ENCODE assay signal across 8 cellular contexts in the genomic region with DNA sequence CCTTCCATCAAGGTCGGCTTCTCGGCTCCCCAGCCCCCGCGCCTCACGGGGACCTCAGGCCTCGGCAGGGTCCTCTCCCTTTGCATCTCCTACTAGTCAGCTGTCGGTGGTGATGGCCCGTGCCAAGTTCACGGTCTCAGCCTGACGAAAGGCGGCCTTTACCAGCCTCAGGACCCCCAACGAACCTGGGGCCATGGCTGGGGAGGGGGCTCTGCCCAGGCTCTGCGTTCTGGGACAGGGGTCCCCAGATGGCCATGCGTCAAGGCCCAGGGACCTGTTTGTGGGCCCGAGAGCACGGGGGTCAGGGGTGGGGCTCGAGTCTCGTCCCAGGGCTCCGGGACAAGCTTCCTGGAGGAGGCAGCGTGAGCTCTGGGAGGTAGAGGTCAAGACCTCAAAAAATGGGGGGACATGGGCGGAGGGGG. TPM values are rescaled to one million over a fixed set of nuclear protein-coding genes. Genes with fewer than 3 reads are reported as not detected.
DNase-seq lines count a peak whose midpoint lies in the region; ATAC-seq and TF ChIP-seq lines count a peak whose summit lies in the region.

No MANE protein-coding gene starts in this region.

- no peaks in the 10 kb centered on the region for H3F3A ChIP-seq in Loucy (ENCODE audit: low read depth)

- intact Hi-C loops in colonic mucosa (cut with DNase I), result loop anchor here (5.0 kb wide), 3 partner anchors 70 to 210 kb away; no protein-coding TSS in a partner anchor

- CTCF ChIA-PET in AG04450 (lab: Charles Lee), result interaction anchor here (0.9 to 3.1 kb wide), 17 partner anchors 14 to 293 kb away, joined by 3 to 42 read pairs (median 4); no protein-coding TSS in a partner anchor

- H4K20me1 ChIP-seq in Loucy (ENCODE audit: insufficient read depth, low read length, poor library complexity, severe bottlenecking), result no peaks in the 10 kb centered on the region

- POLR2A ChIA-PET in AG04450 (lab: Yijun Ruan, JAX), result interaction anchor here (0.6 to 1.0 kb wide), 4 partner anchors 29 to 221 kb away, joined by 3 to 7 read pairs (median 3); no protein-coding TSS in a partner anchor

- H3K4me2 ChIP-seq in Loucy (ENCODE audit: low read depth, low read length, poor library complexity, severe bottlenecking), result peak overlapping the region; percentile 89

- no peaks in the 10 kb centered on the region for H3K9me3 ChIP-seq in AG04450 (ENCODE audit: control insufficient read depth, insufficient read depth, low read length)
- no peaks in the 10 kb centered on the region for H3K9me3 ChIP-seq in Loucy (ENCODE audit: insufficient read depth, low read depth, low read length)
- H3K9me3 ChIP-seq in colonic mucosa, result no peaks in the 10 kb centered on the region

- H3K9me2 ChIP-seq in Loucy (replicated peaks; ENCODE audit: low read depth, low read length), result no peaks in the 10 kb centered on the region

- H3K36me3 ChIP-seq in Loucy (ENCODE audit: insufficient read depth, low read length) (no peaks in the 10 kb centered on the region), colonic mucosa (no peaks in the 10 kb centered on the region)

- DNase-seq in AG04450 (ENCODE audit: low read depth, low spot score) (no peak), colonic mucosa (peak; percentile 27), myocyte (ENCODE audit: low read depth) (peak; percentile 10), HPDE6-E6E7 (ENCODE audit: extremely low spot score) (no peak), MV-4-11 (lab: John Stamatoyannopoulos, UW) (no peak)
- no peak for DNase-seq in effector CD4-positive, alpha-beta T cell

- no peaks in the 10 kb centered on the region for H3K27me3 ChIP-seq in AG04450 (ENCODE audit: control insufficient read depth, insufficient read depth, low read length)
- H3K27me3 ChIP-seq in Loucy (ENCODE audit: insufficient read depth, low read length, poor library complexity, severe bottlenecking), result no peaks in the 10 kb centered on the region
- H3K27me3 ChIP-seq in colonic mucosa, result no peaks in the 10 kb centered on the region

- H3K79me2 ChIP-seq in Loucy (ENCODE audit: insufficient read depth, low read length), result peaks cover 26% of the 10 kb centered on the region

- H3K9ac ChIP-seq in Loucy (ENCODE audit: low read depth, low read length, poor library complexity, severe bottlenecking), result peak overlapping the region; percentile 98
- H3K9ac ChIP-seq in colonic mucosa (ENCODE audit: low read depth in 2 of 2, low read length in 2 of 2), result peak overlapping the region; percentile 78 to 94

- no peak for ATAC-seq in HG02981 (IDR thresholded peaks at IDR 0.05; ENCODE audit: unreplicated experiment)

- H3K27ac ChIP-seq in AG04450 (ENCODE audit: low read depth, low read length) (peak overlapping the region; percentile 31), colonic mucosa (peak overlapping the region; percentile 76)

- H2AFZ ChIP-seq in Loucy (ENCODE audit: low read length), result peak overlapping the region; percentile 84

- TF ChIP-seq CTCF in AG04450 (IDR thresholded peaks at IDR 0.05; ENCODE audit: low read depth, low read length), result no peak
- TF ChIP-seq CTCF in Loucy (conservative IDR thresholded peaks at IDR 0.05; ENCODE audit: low read length), result no peak
- TF ChIP-seq CTCF in colonic mucosa (IDR thresholded peaks at IDR 0.05), result no peak

- H3K4me3 ChIP-seq in AG04450 (ENCODE audit: low read depth, low read length) (peak overlapping the region; percentile 52), Loucy (ENCODE audit: low read length, poor library complexity, severe bottlenecking) (peak overlapping the region; percentile 86), colonic mucosa (peak overlapping the region; percentile 35)

- H3K4me1 ChIP-seq in Loucy (ENCODE audit: insufficient read depth, low read length, poor library complexity, severe bottlenecking) (peaks cover 17% of the 10 kb centered on the region), colonic mucosa (peaks cover 9% of the 10 kb centered on the region)

RNA-seq across cellular contexts. Expression of a gene that starts 32.8 kb away (rescaled TPM):
- not detected in 2 replicates for polyA plus RNA-seq in AG04450 (2011; rRNA removed)
- not detected in 2 replicates for polyA minus RNA-seq in AG04450 (2011; rRNA and poly(A)+ RNA removed)
- 10 to 100 TPM; 37.0 to 54.3 TPM for total RNA-seq in colonic mucosa
- total RNA-seq in myocyte, result 0.11 and 0.16 TPM in 2 replicates
- 0.23 TPM for polyA plus RNA-seq in myocyte (2012)

RNA-seq across cellular contexts. Expression of a gene that starts 46.7 kb away (rescaled TPM):
- 38.0 and 45.6 TPM in 2 replicates for polyA plus RNA-seq in AG04450 (2011; rRNA removed)
- 25.5 and 27.2 TPM in 2 replicates for polyA minus RNA-seq in AG04450 (2011; rRNA and poly(A)+ RNA removed)
- total RNA-seq in colonic mucosa, result 10 to 100 TPM; 73.2 to 90.4 TPM
- 39.3 and 39.9 TPM in 2 replicates for total RNA-seq in myocyte
- 41.0 TPM for polyA plus RNA-seq in myocyte (2012)

Comparison
In these comparisons a context has a peak if more than half of its experiments do, and no peak if none do; other contexts are left out.
1. DNase-seq: peak in colonic mucosa (single experiment) and myocyte (single experiment); none in AG04450 (single experiment), HPDE6-E6E7 (single experiment), effector CD4-positive, alpha-beta T cell (single experiment) and MV-4-11 (single experiment).
2. H3K4me3 ChIP-seq: peak in every context shown above with its lines; median percentile 86 in Loucy; 52 in AG04450; 35 in colonic mucosa.
3. RNA of a gene that starts 32.8 kb away (total RNA-seq): 37.0 to 54.3 TPM in colonic mucosa; 0.11 to 0.16 TPM in myocyte; every median in the first group is over 10 times any median in the second.